Comparison of ENCODE assay signal across 11 cellular contexts in genomic region chr20:24289737-24290481, GRCh38.
A peak's percentile ranks its signal among the peaks of the same experiment; 100 is the strongest.
DNase-seq lines count a peak whose midpoint lies in the region; ATAC-seq and TF ChIP-seq lines count a peak whose summit lies in the region.
"Had no signal": no experiment of that assay in that cellular context is flagged by ENCODE, and none has a peak within 500 bp of the region (broad histone marks: within the 10 kb centered on the region; RNA-seq: fewer than 3 reads in every experiment).

No MANE protein-coding gene starts in this region.

- ATAC-seq in GM19452 (IDR thresholded peaks at IDR 0.05; ENCODE audit: unreplicated experiment) (peak; percentile 82), aorta (ENCODE audit: low FRiP score) (no peak), GM18502 (IDR thresholded peaks at IDR 0.05; ENCODE audit: poor library complexity, unreplicated experiment) (no peak)

- intact Hi-C loops in aorta (cut with DNase I), result no loop called here
- intact Hi-C loops in ovary (cut with DNase I), result no loop called here

- TF ChIP-seq POLR2A in ovary (IDR thresholded peaks at IDR 0.05), result no peak

- no peak for TF ChIP-seq CTCF in ovary (IDR thresholded peaks at IDR 0.05)

- H3K9me3 ChIP-seq in adipocyte (ENCODE audit: control insufficient read depth, low read length) (peaks cover 7% of the 10 kb centered on the region), aorta (ENCODE audit: control insufficient read depth, low read length) (no peaks in the 10 kb centered on the region), ovary (no peaks in the 10 kb centered on the region), HAP-1 (no peaks in the 10 kb centered on the region)

- WGBS in aorta, 2 donors, result 51 to 63% methylated on average over 7 of the region's 7 CpGs
- 59 to 67% (median 63%) methylated on average over 7 of the region's 7 CpGs for WGBS in ovary, 3 donors

- no peak overlapping the region for H3K27ac ChIP-seq in aorta (ENCODE audit: low read depth in 1 of 2, low read length in 2 of 2)
- H3K27ac ChIP-seq in ovary, result no peak overlapping the region

- DNase-seq in AML-193 (lab: John Stamatoyannopoulos, UW) (peak; percentile 68 to 76), NOMO-1 treated with DMSO at 0.1 percent for 48 hours (lab: John Stamatoyannopoulos, UW; ENCODE audit: unreplicated experiment) (peak; percentile 92), adipocyte (ENCODE audit: low read depth) (peak; percentile 3), aorta (no peak), ovary (no peak), HAP-1 (ENCODE audit: low spot score in 2 of 2) (no peak)
- DNase-seq: NCI-H774; stimulated activated naive CD4-positive, alpha-beta T cell treated with Interleukin-2 at 50 U/mL for 16 hours; T-helper 9 cell had no signal

- in situ Hi-C loops in HAP-1 (cut with MboI; ENCODE audit: low sequenced_read_pairs), result no loop called here

- H3K36me3 ChIP-seq in adipocyte (ENCODE audit: control insufficient read depth, insufficient read depth, low read length, severe bottlenecking) (no peaks in the 10 kb centered on the region), aorta (ENCODE audit: control insufficient read depth in 1 of 2, insufficient read depth in 2 of 2, low read length in 1 of 2) (no peaks in the 10 kb centered on the region), ovary (no peaks in the 10 kb centered on the region), HAP-1 (replicated peaks) (no peaks in the 10 kb centered on the region)

- TF ChIP-seq EP300 in ovary (IDR thresholded peaks at IDR 0.05), result no peak

- H3K4me3 ChIP-seq in adipocyte (ENCODE audit: low read length) (no peak overlapping the region), aorta (ENCODE audit: low read length in 2 of 2) (no peak overlapping the region), ovary (no peak overlapping the region), HAP-1 (no peak overlapping the region)

- H3K27me3 ChIP-seq in adipocyte (replicated peaks; ENCODE audit: control insufficient read depth, insufficient read depth, low read length) (peaks cover 17% of the 10 kb centered on the region), aorta (ENCODE audit: control insufficient read depth in 1 of 2, insufficient read depth in 2 of 2, low read length in 1 of 2) (no peaks in the 10 kb centered on the region), ovary (no peaks in the 10 kb centered on the region), HAP-1 (ENCODE audit: low read depth) (no peaks in the 10 kb centered on the region)

- H3K4me1 ChIP-seq in adipocyte (ENCODE audit: control insufficient read depth, insufficient read depth, low read length) (no peaks in the 10 kb centered on the region), aorta (ENCODE audit: control insufficient read depth in 1 of 2, insufficient read depth in 2 of 2, low read length in 2 of 2) (no peaks in the 10 kb centered on the region), ovary (ENCODE audit: insufficient read depth) (no peaks in the 10 kb centered on the region), HAP-1 (no peaks in the 10 kb centered on the region)

- H3K9ac ChIP-seq in adipocyte (ENCODE audit: low read length), result no peak overlapping the region

Comparison
In these comparisons a context has a peak if more than half of its experiments do, and no peak if none do; other contexts are left out.
1. DNase-seq: peak in AML-193 (2 of 2), NOMO-1 treated with DMSO at 0.1 percent for 48 hours (single experiment) and adipocyte (single experiment); none in aorta (0 of 2), ovary (0 of 5) and HAP-1 (0 of 2).